In genomic region chr22:38706101-38706884, GRCh38 we compare ENCODE assay signal across 8 cellular contexts. TPM values are rescaled to one million over a fixed set of nuclear protein-coding genes. Genes with fewer than 3 reads are reported as not detected.
DNase-seq lines count a peak whose midpoint lies in the region; ATAC-seq and TF ChIP-seq lines count a peak whose summit lies in the region.

No MANE protein-coding gene starts in this region.

- H3K36me3 ChIP-seq in BJ (ENCODE audit: control insufficient read depth, insufficient read depth, low read length) = no peaks in the 10 kb centered on the region

- no peaks in the 10 kb centered on the region for H3K27me3 ChIP-seq in BJ (ENCODE audit: control insufficient read depth, insufficient read depth, low read length)

- DNase-seq in BJ (ENCODE audit: low read depth) = no peak
- DNase-seq in NAMALWA (ENCODE audit: low spot score) = peak; percentile 47
- DNase-seq in activated gamma-delta T cell treated with anti-CD3 and anti-CD28 coated beads, Interleukin-2, amount 50 U/mL, for 16 hours (ENCODE audit: low read depth) = peak; percentile 18
- DNase-seq in glomerular visceral epithelial cell (ENCODE audit: extremely low spot score) = peak; percentile 18
- no peak for DNase-seq in omental fat pad (ENCODE audit: low spot score)
- DNase-seq in NCI-H2029 treated with DMSO at 0.1 percent for 48 hours (lab: John Stamatoyannopoulos, UW) = no peak

- CTCF ChIA-PET in BJ (lab: Yijun Ruan, JAX) = interaction anchor here (1.5 to 4.0 kb wide), 3 partner anchors 12 to 26 kb away, joined by 4 to 21 read pairs (median 9); partner anchors contain the start of gene TOMM22

- POLR2A ChIA-PET in BJ (lab: Charles Lee) = no interaction called here

- H3K4me3 ChIP-seq in BJ (ENCODE audit: low read depth, low read length) = peak overlapping the region; percentile 92

- ATAC-seq in GM19467 (IDR thresholded peaks at IDR 0.05; ENCODE audit: unreplicated experiment) (peak; percentile 8), omental fat pad (ENCODE audit: low FRiP score) (peak; percentile 0), HG03354 (IDR thresholded peaks at IDR 0.05; ENCODE audit: poor library complexity, severe bottlenecking, unreplicated experiment) (no peak)

- TF ChIP-seq CTCF in BJ (IDR thresholded peaks at IDR 0.05; ENCODE audit: insufficient read depth, low read depth, low read length) = no peak
- no peak for TF ChIP-seq CTCF in omental fat pad (IDR thresholded peaks at IDR 0.05)

RNA-seq across cellular contexts. Expression of gene GTPBP1, which starts 0.5 kb away (rescaled TPM):
- 24.0 and 31.1 TPM in 2 replicates for polyA plus RNA-seq in BJ (2011; rRNA removed)
- polyA minus RNA-seq in BJ (2011; rRNA and poly(A)+ RNA removed) = 25.6 and 30.4 TPM in 2 replicates
- 10 to 100 TPM; 31.3 to 75.7 (median 51.4) TPM for total RNA-seq in omental fat pad

RNA-seq across cellular contexts. Expression of gene JOSD1, which starts 5.5 kb away (rescaled TPM):
- polyA plus RNA-seq in BJ (2011; rRNA removed) = 40.9 and 43.6 TPM in 2 replicates
- 37.4 and 46.7 TPM in 2 replicates for polyA minus RNA-seq in BJ (2011; rRNA and poly(A)+ RNA removed)
- total RNA-seq in omental fat pad = 100 to 1,000 TPM in 1 of 4 donors, 10 to 100 TPM in 3; 61.9 to 130 (median 66.3) TPM

RNA-seq across cellular contexts. Expression of gene TOMM22, which starts 24.5 kb away (rescaled TPM):
- polyA plus RNA-seq in BJ (2011; rRNA removed) = 29.6 and 53.3 TPM in 2 replicates
- 21.3 and 28.2 TPM in 2 replicates for polyA minus RNA-seq in BJ (2011; rRNA and poly(A)+ RNA removed)
- total RNA-seq in omental fat pad = 10 to 100 TPM; 33.4 to 48.4 (median 40.0) TPM

RNA-seq across cellular contexts. Expression of gene SUN2, which starts 49.5 kb away (rescaled TPM):
- polyA plus RNA-seq in BJ (2011; rRNA removed) = 52.4 and 98.4 TPM in 2 replicates
- polyA minus RNA-seq in BJ (2011; rRNA and poly(A)+ RNA removed) = 57.4 and 83.7 TPM in 2 replicates
- 100 to 1,000 TPM; 302 to 509 (median 347) TPM for total RNA-seq in omental fat pad

RNA-seq across cellular contexts. Expression of gene CBY1, which starts 49.9 kb away (rescaled TPM):
- 38.1 and 43.2 TPM in 2 replicates for polyA plus RNA-seq in BJ (2011; rRNA removed)
- 10.1 and 14.6 TPM in 2 replicates for polyA minus RNA-seq in BJ (2011; rRNA and poly(A)+ RNA removed)
- 10 to 100 TPM in 3 of 4 donors, 1 to 10 TPM in 1; 7.6 to 25.9 (median 17.4) TPM for total RNA-seq in omental fat pad

Comparison
In these comparisons a context has a peak if more than half of its experiments do, and no peak if none do; other contexts are left out.
1. DNase-seq: peak in NAMALWA (single experiment), activated gamma-delta T cell treated with anti-CD3 and anti-CD28 coated beads, Interleukin-2, amount 50 U/mL, for 16 hours (single experiment) and glomerular visceral epithelial cell (single experiment); none in BJ (single experiment), omental fat pad (single experiment) and NCI-H2029 treated with DMSO at 0.1 percent for 48 hours (single experiment).